8 cellular contexts compared by ENCODE assay signal in the genomic region with DNA sequence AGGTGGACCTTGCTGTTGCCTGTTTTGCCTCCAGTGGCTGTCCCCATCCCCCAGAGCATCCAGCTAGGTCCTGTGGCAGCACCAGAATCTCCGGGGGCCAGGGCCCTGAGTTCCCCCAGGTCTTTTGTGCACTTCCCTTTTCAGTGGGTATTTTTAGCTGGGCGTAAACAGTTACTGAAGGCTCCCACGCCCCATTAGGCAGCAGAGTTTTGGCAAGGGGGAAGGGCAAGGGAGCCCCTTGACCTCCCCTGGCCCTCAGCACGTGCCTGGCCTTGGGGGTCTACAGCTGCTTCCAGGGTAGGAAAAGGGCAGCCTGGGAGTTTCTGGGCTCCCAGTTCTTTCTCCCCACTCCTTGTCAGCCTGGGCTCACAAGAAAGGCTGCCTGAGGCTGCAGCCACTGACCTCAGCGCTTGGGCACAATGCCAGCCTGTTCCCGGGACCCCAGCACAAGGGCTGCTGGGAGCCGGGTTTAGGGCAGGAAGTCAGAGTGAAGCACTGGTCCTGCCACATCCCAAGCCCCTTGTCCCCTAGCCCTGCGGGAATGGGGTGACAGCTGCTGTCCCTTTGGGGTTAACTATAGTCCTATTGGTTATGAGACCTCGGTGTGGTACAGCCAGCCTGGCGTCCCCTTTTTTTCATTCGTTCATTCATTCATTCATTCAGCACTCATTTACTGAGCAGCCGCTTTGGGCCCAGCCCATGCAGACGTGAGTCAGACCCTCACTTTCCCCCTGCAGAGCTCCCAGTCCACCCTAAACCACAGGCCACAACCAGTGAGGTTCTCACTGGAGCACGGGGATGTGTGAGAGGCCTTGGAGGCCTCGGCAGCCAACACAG. TPM values are rescaled to one million over a fixed set of nuclear protein-coding genes. Genes with fewer than 3 reads are reported as not detected.
DNase-seq lines count a peak whose midpoint lies in the region; ATAC-seq and TF ChIP-seq lines count a peak whose summit lies in the region.

No MANE protein-coding gene starts in this region.

- peaks cover 58% of the 10 kb centered on the region for H3K79me2 ChIP-seq in Karpas-422 (ENCODE audit: low read length)

- no peaks in the 10 kb centered on the region for H3K27me3 ChIP-seq in Karpas-422 (ENCODE audit: low read length)
- H3K27me3 ChIP-seq in left ventricle myocardium inferior (ENCODE audit: low read depth): no peaks in the 10 kb centered on the region
- H3K27me3 ChIP-seq in skeletal muscle tissue (ENCODE audit: control insufficient read depth in 3 of 3, insufficient read depth in 3 of 3, low read length in 3 of 3): no peaks in the 10 kb centered on the region

- H3K4me3 Mint-ChIP-seq in activated T-helper 2 cell treated with anti-CD3 and anti-CD28 coated beads, Interferon-gamma antibody, Interleukin-2, Interleukin-4, amounts not matched to agents 10 μg/mL and 5 μg/mL and 100 μg/mL, durations not matched to agents 14 hours and 24 hours and 36 hours (ENCODE audit: low read depth): peak overlapping the region; percentile 92

- no peak overlapping the region for H2AFZ ChIP-seq in Karpas-422 (ENCODE audit: low read length)

- DNase-seq in G401 (ENCODE audit: low spot score): peak; percentile 47
- DNase-seq in Karpas-422: peak; percentile 96
- DNase-seq in activated T-helper 2 cell treated with anti-CD3 and anti-CD28 coated beads, Interferon-gamma antibody, Interleukin-2, Interleukin-4, amounts not matched to agents 10 μg/mL and 5 μg/mL and 100 μg/mL, durations not matched to agents 14 hours and 24 hours and 36 hours (ENCODE audit: low spot score): no peak
- peak; percentile 82 for DNase-seq in left ventricle myocardium inferior
- DNase-seq in NCI-H510A treated with DMSO at 0.1 percent for 48 hours (lab: John Stamatoyannopoulos, UW): no peak
- no peak for DNase-seq in NCI-H1092 (lab: John Stamatoyannopoulos, UW)

- H3K9me3 Mint-ChIP-seq in activated T-helper 2 cell treated with anti-CD3 and anti-CD28 coated beads, Interferon-gamma antibody, Interleukin-2, Interleukin-4, amounts not matched to agents 10 μg/mL and 5 μg/mL and 100 μg/mL, durations not matched to agents 14 hours and 24 hours and 36 hours: no peaks in the 10 kb centered on the region

- peak overlapping the region; percentile 69 for H3K4me3 ChIP-seq in Karpas-422 (ENCODE audit: low read length)
- peak overlapping the region; percentile 45 for H3K4me3 ChIP-seq in left ventricle myocardium inferior
- H3K4me3 ChIP-seq in skeletal muscle tissue (ENCODE audit: low read length in 3 of 3): peak overlapping the region; percentile 32 to 49 (median 48)

- intact Hi-C loops in activated T-helper 2 cell treated with anti-CD3 and anti-CD28 coated beads, Interferon-gamma antibody, Interleukin-2, Interleukin-4, amounts not matched to agents 10 μg/mL and 5 μg/mL and 100 μg/mL, durations not matched to agents 14 hours and 24 hours and 36 hours (cut with micrococcal nuclease): no loop called here
- intact Hi-C loops in left ventricle myocardium inferior (cut with micrococcal nuclease): no loop called here

- H3K9ac ChIP-seq in Karpas-422 (ENCODE audit: low read length): peak overlapping the region; percentile 95
- peak overlapping the region; percentile 50 to 60 (median 54) for H3K9ac ChIP-seq in skeletal muscle tissue (ENCODE audit: low read depth in 1 of 3, low read length in 3 of 3)

- no peak for TF ChIP-seq CTCF in left ventricle myocardium inferior (IDR thresholded peaks at IDR 0.05; ENCODE audit: borderline replicate concordance)

- H3K4me2 ChIP-seq in Karpas-422 (ENCODE audit: low read depth, low read length, poor library complexity, severe bottlenecking): peak overlapping the region; percentile 92

- H3K27ac ChIP-seq in Karpas-422 (ENCODE audit: low read length) (peak overlapping the region; percentile 100), left ventricle myocardium inferior (replicated peaks) (peak overlapping the region; percentile 98), skeletal muscle tissue (ENCODE audit: low read depth, low read length) (peak overlapping the region; percentile 66)

- H3K4me1 ChIP-seq in Karpas-422 (ENCODE audit: low read length) (peaks cover 97% of the 10 kb centered on the region), left ventricle myocardium inferior (peaks cover 96% of the 10 kb centered on the region), skeletal muscle tissue (ENCODE audit: control insufficient read depth in 3 of 3, insufficient read depth in 3 of 3, low read length in 3 of 3) (peaks cover 71 to 78% (median 73%) of the 10 kb centered on the region in 3 donors)

- H3K9me3 ChIP-seq in Karpas-422 (ENCODE audit: low read length): no peaks in the 10 kb centered on the region
- no peaks in the 10 kb centered on the region for H3K9me3 ChIP-seq in left ventricle myocardium inferior (replicated peaks)
- H3K9me3 ChIP-seq in skeletal muscle tissue (ENCODE audit: control insufficient read depth in 3 of 3, low read length in 3 of 3): no peaks in the 10 kb centered on the region

- H3K4me1 Mint-ChIP-seq in activated T-helper 2 cell treated with anti-CD3 and anti-CD28 coated beads, Interferon-gamma antibody, Interleukin-2, Interleukin-4, amounts not matched to agents 10 μg/mL and 5 μg/mL and 100 μg/mL, durations not matched to agents 14 hours and 24 hours and 36 hours (ENCODE audit: low read depth): peaks cover 78% of the 10 kb centered on the region

- H4K20me1 ChIP-seq in Karpas-422 (ENCODE audit: insufficient read depth, low read depth, low read length): no peaks in the 10 kb centered on the region; the same call in 1 of the 2 replicates

- peak overlapping the region; percentile 97 for H3K27ac Mint-ChIP-seq in activated T-helper 2 cell treated with anti-CD3 and anti-CD28 coated beads, Interferon-gamma antibody, Interleukin-2, Interleukin-4, amounts not matched to agents 10 μg/mL and 5 μg/mL and 100 μg/mL, durations not matched to agents 14 hours and 24 hours and 36 hours

- peaks cover 23% of the 10 kb centered on the region for H3K36me3 ChIP-seq in Karpas-422 (ENCODE audit: insufficient read depth, low read length)
- H3K36me3 ChIP-seq in left ventricle myocardium inferior: no peaks in the 10 kb centered on the region
- peaks cover 0 to 2% (median 1%) of the 10 kb centered on the region in 3 donors for H3K36me3 ChIP-seq in skeletal muscle tissue (ENCODE audit: control insufficient read depth in 3 of 3, insufficient read depth in 3 of 3, low read length in 3 of 3)

- H3K9me2 ChIP-seq in Karpas-422 (replicated peaks; ENCODE audit: insufficient read depth, low read length): no peaks in the 10 kb centered on the region

- in situ Hi-C loops in G401 (cut with HindIII; ENCODE audit: low sequenced_read_pairs): no loop called here

- peaks cover 61% of the 10 kb centered on the region for H3K36me3 Mint-ChIP-seq in activated T-helper 2 cell treated with anti-CD3 and anti-CD28 coated beads, Interferon-gamma antibody, Interleukin-2, Interleukin-4, amounts not matched to agents 10 μg/mL and 5 μg/mL and 100 μg/mL, durations not matched to agents 14 hours and 24 hours and 36 hours (ENCODE audit: low read depth)

- H3K27me3 Mint-ChIP-seq in activated T-helper 2 cell treated with anti-CD3 and anti-CD28 coated beads, Interferon-gamma antibody, Interleukin-2, Interleukin-4, amounts not matched to agents 10 μg/mL and 5 μg/mL and 100 μg/mL, durations not matched to agents 14 hours and 24 hours and 36 hours (ENCODE audit: low read depth): no peaks in the 10 kb centered on the region

- no peak for ATAC-seq in GM19324 (IDR thresholded peaks at IDR 0.05; ENCODE audit: low FRiP score, unreplicated experiment)

RNA-seq across cellular contexts. Expression of a gene that starts 8.4 kb away (rescaled TPM):
- total RNA-seq in G401 (2014; rRNA removed; shearing (Covaris generic)): 27.8 and 31.3 TPM in 2 replicates
- 172 and 306 TPM in 2 replicates for total RNA-seq in Karpas-422 (2014; rRNA removed; shearing (Covaris generic); ENCODE audit: low replicate concordance)
- 261 and 266 TPM in 2 replicates for total RNA-seq in activated T-helper 2 cell treated with anti-CD3 and anti-CD28 coated beads, Interferon-gamma antibody, Interleukin-2, Interleukin-4, amounts not matched to agents 10 μg/mL and 5 μg/mL and 100 μg/mL, durations not matched to agents 14 hours and 24 hours and 36 hours
- total RNA-seq in left ventricle myocardium inferior: 34.0 TPM
- total RNA-seq in skeletal muscle tissue: 13.6 TPM

RNA-seq across cellular contexts. Expression of a gene that starts 22.3 kb away (rescaled TPM):
- total RNA-seq in G401 (2014; rRNA removed; shearing (Covaris generic)): not detected in 2 replicates
- 3.3 and 4.3 TPM in 2 replicates for total RNA-seq in Karpas-422 (2014; rRNA removed; shearing (Covaris generic); ENCODE audit: low replicate concordance)
- 0.32 TPM in 1 of 2 replicates, not detected in the other for total RNA-seq in activated T-helper 2 cell treated with anti-CD3 and anti-CD28 coated beads, Interferon-gamma antibody, Interleukin-2, Interleukin-4, amounts not matched to agents 10 μg/mL and 5 μg/mL and 100 μg/mL, durations not matched to agents 14 hours and 24 hours and 36 hours
- total RNA-seq in left ventricle myocardium inferior (8.1 TPM), skeletal muscle tissue (not detected)

RNA-seq across cellular contexts. Expression of a gene that starts 36.1 kb away (rescaled TPM):
- total RNA-seq in G401 (2014; rRNA removed; shearing (Covaris generic)): not detected in 2 replicates
- 5.2 and 7.3 TPM in 2 replicates for total RNA-seq in Karpas-422 (2014; rRNA removed; shearing (Covaris generic); ENCODE audit: low replicate concordance)
- 0.16 TPM in 1 of 2 replicates, not detected in the other for total RNA-seq in activated T-helper 2 cell treated with anti-CD3 and anti-CD28 coated beads, Interferon-gamma antibody, Interleukin-2, Interleukin-4, amounts not matched to agents 10 μg/mL and 5 μg/mL and 100 μg/mL, durations not matched to agents 14 hours and 24 hours and 36 hours
- 1.2 TPM for total RNA-seq in left ventricle myocardium inferior
- total RNA-seq in skeletal muscle tissue: not detected

RNA-seq across cellular contexts. Expression of a gene that starts 41.7 kb away (rescaled TPM):
- not detected in 2 replicates for total RNA-seq in G401 (2014; rRNA removed; shearing (Covaris generic))
- total RNA-seq in Karpas-422 (2014; rRNA removed; shearing (Covaris generic); ENCODE audit: low replicate concordance): not detected in 2 replicates
- total RNA-seq in activated T-helper 2 cell treated with anti-CD3 and anti-CD28 coated beads, Interferon-gamma antibody, Interleukin-2, Interleukin-4, amounts not matched to agents 10 μg/mL and 5 μg/mL and 100 μg/mL, durations not matched to agents 14 hours and 24 hours and 36 hours: not detected in 2 replicates
- total RNA-seq in left ventricle myocardium inferior: not detected
- total RNA-seq in skeletal muscle tissue: not detected

RNA-seq across cellular contexts. Expression of a gene that starts 52.7 kb away (rescaled TPM):
- total RNA-seq in G401 (2014; rRNA removed; shearing (Covaris generic)): 32.1 and 40.9 TPM in 2 replicates
- total RNA-seq in Karpas-422 (2014; rRNA removed; shearing (Covaris generic); ENCODE audit: low replicate concordance): 87.3 and 89.6 TPM in 2 replicates
- total RNA-seq in activated T-helper 2 cell treated with anti-CD3 and anti-CD28 coated beads, Interferon-gamma antibody, Interleukin-2, Interleukin-4, amounts not matched to agents 10 μg/mL and 5 μg/mL and 100 μg/mL, durations not matched to agents 14 hours and 24 hours and 36 hours: 45.5 and 47.7 TPM in 2 replicates
- 34.1 TPM for total RNA-seq in left ventricle myocardium inferior
- total RNA-seq in skeletal muscle tissue: 18.3 TPM

Comparison
In these comparisons a context has a peak if more than half of its experiments do, and no peak if none do; other contexts are left out.
1. DNase-seq: peak in G401 (single experiment), Karpas-422 (single experiment) and left ventricle myocardium inferior (single experiment); none in activated T-helper 2 cell treated with anti-CD3 and anti-CD28 coated beads, Interferon-gamma antibody, Interleukin-2, Interleukin-4, amounts not matched to agents 10 μg/mL and 5 μg/mL and 100 μg/mL, durations not matched to agents 14 hours and 24 hours and 36 hours (single experiment), NCI-H510A treated with DMSO at 0.1 percent for 48 hours (single experiment) and NCI-H1092 (single experiment).
2. Peak in every context shown above with its lines, with median percentiles within 50 percentile points of each other: H3K27ac ChIP-seq and H3K4me3 ChIP-seq.